Comparison of ENCODE assay signal across 25 cellular contexts in the genomic region with DNA sequence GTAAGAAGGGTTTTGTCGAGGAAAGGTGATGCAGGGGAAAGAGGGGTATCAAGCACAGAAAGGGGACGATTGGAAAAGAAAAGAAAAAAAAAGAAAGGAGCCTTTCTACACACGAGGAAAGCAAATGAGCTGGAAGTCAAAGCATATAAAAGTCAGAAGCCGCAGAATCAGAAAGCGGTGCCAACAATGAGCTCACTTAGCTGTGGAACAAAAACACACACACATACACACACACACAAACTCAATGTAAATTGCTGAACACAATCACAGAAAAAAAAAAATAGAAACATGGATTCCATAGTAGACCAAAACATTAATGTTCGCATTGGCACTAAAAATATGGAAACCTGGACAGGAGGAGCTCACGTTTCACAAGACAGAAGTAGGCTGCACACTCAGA.
"Had no signal": no experiment of that assay in that cellular context is flagged by ENCODE, and none has a peak within 500 bp of the region (broad histone marks: within the 10 kb centered on the region; RNA-seq: fewer than 3 reads in every experiment).

No MANE protein-coding gene starts in this region.

- H3K9ac ChIP-seq: neural progenitor cell had no signal

- DNase-seq: cortex of kidney; effector memory CD8-positive, alpha-beta T cell; erythroblast; esophagus squamous epithelium; foreskin keratinocyte; heart left ventricle; kidney; mesenchymal stem cell; mucosa of descending colon; naive thymus-derived CD4-positive, alpha-beta T cell; psoas muscle; right cardiac atrium; sigmoid colon; stimulated activated CD4-positive, alpha-beta T cell treated with anti-CD3 and anti-CD28 coated beads, Interleukin-2, amount 100 ng/mL, for 24 hours; stimulated activated CD4-positive, alpha-beta T cell treated with anti-CD3 and anti-CD28 coated beads, Interleukin-4, amount 100 ng/mL, for 24 hours; stimulated activated naive CD8-positive, alpha-beta T cell treated with anti-CD3 and anti-CD28 coated beads, Interleukin-15, Interleukin-2, amounts not matched to agents 100 U/mL and 50 U/mL, for 24 hours; substantia nigra; testis; tibial artery had no signal

- H3K4me2 ChIP-seq: hepatocyte, neural progenitor cell had no signal

- H3K4me3 ChIP-seq: esophagus squamous epithelium, gastroesophageal sphincter, heart left ventricle, hepatocyte, lung, mucosa of descending colon, neural progenitor cell, psoas muscle, sigmoid colon, testis, tibial artery had no signal

- H3K4me1 ChIP-seq: esophagus squamous epithelium, foreskin keratinocyte, gastroesophageal sphincter, heart left ventricle, psoas muscle, sigmoid colon, testis, tibial artery had no signal

- ATAC-seq: effector memory CD8-positive, alpha-beta T cell; foreskin keratinocyte; gastroesophageal sphincter; heart left ventricle; left lobe of liver; mucosa of descending colon; naive thymus-derived CD4-positive, alpha-beta T cell; psoas muscle; right cardiac atrium; stimulated activated effector memory CD8-positive, alpha-beta T cell treated with anti-CD3 and anti-CD28 coated beads, Interleukin-12 subunit alpha, Interleukin-12 subunit beta, amount 100 ng/mL, for 72 hours; stimulated activated naive CD8-positive, alpha-beta T cell treated with anti-CD3 and anti-CD28 coated beads, Interleukin-15, Interleukin-2, amounts not matched to agents 100 U/mL and 50 U/mL, for 24 hours had no signal

- H3K9me3 ChIP-seq: esophagus squamous epithelium, gastroesophageal sphincter, heart left ventricle, mucosa of descending colon, psoas muscle, sigmoid colon, testis, tibial artery had no signal

- H3K27me3 ChIP-seq: gastroesophageal sphincter, hepatocyte, sigmoid colon, testis had no signal

- H3K79me2 ChIP-seq: hepatocyte had no signal

- H3K36me3 ChIP-seq: esophagus squamous epithelium, gastroesophageal sphincter, neural progenitor cell, sigmoid colon, tibial artery had no signal

- H2AFZ ChIP-seq: hepatocyte, neural progenitor cell had no signal

- H3K27ac ChIP-seq: esophagus squamous epithelium, foreskin keratinocyte, gastroesophageal sphincter, heart left ventricle, hepatocyte, neural progenitor cell, psoas muscle, sigmoid colon, testis, tibial artery had no signal
